Comparison of ENCODE assay signal across 11 cellular contexts in genomic region chr17:81427446-81428120, GRCh38. TPM values are rescaled to one million over a fixed set of nuclear protein-coding genes. Genes with fewer than 3 reads are reported as not detected.
DNase-seq lines count a peak whose midpoint lies in the region; ATAC-seq, FAIRE-seq and TF ChIP-seq lines count a peak whose summit lies in the region.
"Had no signal": no experiment of that assay in that cellular context is flagged by ENCODE, and none has a peak within 500 bp of the region (broad histone marks: within the 10 kb centered on the region; RNA-seq: fewer than 3 reads in every experiment).

No MANE protein-coding gene starts in this region.

- no peak for TF ChIP-seq POLR2A in H54 (IDR thresholded peaks at IDR 0.05; ENCODE audit: low read depth, low read length)

- ATAC-seq in left ventricle myocardium superior (peak; percentile 59), GM21528 (IDR thresholded peaks at IDR 0.05; ENCODE audit: low FRiP score, unreplicated experiment) (no peak)
- ATAC-seq: WTC11 had no signal

- DNase-seq in DMS 273 (lab: John Stamatoyannopoulos, UW; ENCODE audit: unreplicated experiment) (peak; percentile 84), DMS 273 treated with DMSO at 0.1 percent for 48 hours (lab: John Stamatoyannopoulos, UW) (no peak), NCI-H69 (lab: John Stamatoyannopoulos, UW) (peak; percentile 96), left ventricle myocardium superior (peak; percentile 85), activated T-cell treated with anti-CD3 and anti-CD28 coated beads for 4 hours (no peak), H54 (ENCODE audit: insufficient read length, low spot score) (no peak)
- DNase-seq: NCI-H146 had no signal

- no peak overlapping the region for H3K27ac ChIP-seq in stomach smooth muscle (ENCODE audit: low read length)
- H3K27ac ChIP-seq: cardiac muscle cell had no signal

- no peaks in the 10 kb centered on the region for H3K27me3 ChIP-seq in stomach smooth muscle (ENCODE audit: control insufficient read depth in 1 of 2, insufficient read depth in 2 of 2, low read length in 2 of 2)
- H3K27me3 ChIP-seq: cardiac muscle cell had no signal

- H3K36me3 ChIP-seq in stomach smooth muscle (ENCODE audit: control insufficient read depth in 2 of 2, insufficient read depth in 2 of 2, low read length in 2 of 2), result no peaks in the 10 kb centered on the region
- H3K36me3 ChIP-seq: cardiac muscle cell had no signal

- peaks cover 61% of the 10 kb centered on the region for H3K4me1 ChIP-seq in stomach smooth muscle (ENCODE audit: control insufficient read depth, insufficient read depth, low read length)

- H3K9ac ChIP-seq in stomach smooth muscle (ENCODE audit: low read length in 2 of 2), result peak overlapping the region in 1 of 2 donors; percentile 28

- no peak for FAIRE-seq in H54 (lab: Jason Lieb, UNC)

- H3K9me3 ChIP-seq in stomach smooth muscle (ENCODE audit: control insufficient read depth in 2 of 2, low read length in 2 of 2), result no peaks in the 10 kb centered on the region

- intact Hi-C loops in left ventricle myocardium superior (cut with micrococcal nuclease), result no loop called here

- H3K4me3 ChIP-seq in stomach smooth muscle (ENCODE audit: low read length in 2 of 2), result peak overlapping the region; percentile 25 to 59
- H3K4me3 ChIP-seq: cardiac muscle cell had no signal

RNA-seq across cellular contexts. Expression of gene BAHCC1, which starts 32.3 kb away (rescaled TPM):
- 8.6 TPM for total RNA-seq in left ventricle myocardium superior

Comparison
In these comparisons a context has a peak if more than half of its experiments do, and no peak if none do; other contexts are left out.
1. DNase-seq: peak in DMS 273 (single experiment), NCI-H69 (single experiment) and left ventricle myocardium superior (single experiment); none in DMS 273 treated with DMSO at 0.1 percent for 48 hours (single experiment), activated T-cell treated with anti-CD3 and anti-CD28 coated beads for 4 hours (single experiment) and H54 (single experiment).